12 cellular contexts compared by ENCODE assay signal in genomic region chr1:151840421-151840820, GRCh38. TPM values are rescaled to one million over a fixed set of nuclear protein-coding genes. Genes with fewer than 3 reads are reported as not detected.
DNase-seq lines count a peak whose midpoint lies in the region; ATAC-seq, FAIRE-seq and TF ChIP-seq lines count a peak whose summit lies in the region.
"Had no signal": no experiment of that assay in that cellular context is flagged by ENCODE, and none has a peak within 500 bp of the region (broad histone marks: within the 10 kb centered on the region; RNA-seq: fewer than 3 reads in every experiment).

No MANE protein-coding gene starts in this region.

- peaks cover 6% of the 10 kb centered on the region for H3K36me3 Mint-ChIP-seq in activated naive CD4-positive, alpha-beta T cell treated with anti-CD3 and anti-CD28 coated beads for 36 hours (ENCODE audit: low read depth)

- H3K36me3 ChIP-seq in GM12878 (ENCODE audit: control insufficient read depth in 2 of 2, insufficient read depth in 2 of 2, low read length in 1 of 2) (no peaks in the 10 kb centered on the region), lower lobe of right lung (no peaks in the 10 kb centered on the region), tibial nerve (no peaks in the 10 kb centered on the region), Karpas-422 (ENCODE audit: insufficient read depth, low read length) (no peaks in the 10 kb centered on the region)
- H3K36me3 ChIP-seq: BLaER1 treated with 17β-estradiol and CSF1 and Interleukin-3, amounts not matched to agents 10 nM and 100 nM had no signal

- TF ChIP-seq POLR2A in GM12878 (IDR thresholded peaks at IDR 0.05; ENCODE audit: low read depth, low read length) (no peak), tibial nerve (IDR thresholded peaks at IDR 0.05) (no peak)

- no peak overlapping the region for H2AFZ ChIP-seq in GM12878 (ENCODE audit: control insufficient read depth, low read depth, low read length)
- no peak overlapping the region for H2AFZ ChIP-seq in Karpas-422 (ENCODE audit: low read length)

- CTCF ChIA-PET in activated naive CD4-positive, alpha-beta T cell treated with anti-CD3 and anti-CD28 coated beads for 36 hours (lab: Charles Lee), result interaction anchor here (0.7 to 1.2 kb wide), 5 partner anchors 9 to 161 kb away, joined by 3 to 5 read pairs (median 3); no protein-coding TSS in a partner anchor
- CTCF ChIA-PET in GM12878 (lab: Yijun Ruan, JAX), result interaction anchor here (0.6 to 1.6 kb wide), 9 partner anchors 9 to 684 kb away, joined by 3 to 4 read pairs (median 3); partner anchors contain the start of genes THEM5 and TNFAIP8L2

- SMC1A ChIA-PET in GM12878 (lab: Charles Lee; ENCODE audit: uncharacterized antibody, unreplicated experiment), result interaction anchor here (0.6 to 2.1 kb wide), 12 partner anchors 8 to 539 kb away, joined by 3 to 8 read pairs (median 4); partner anchors contain the start of gene THEM4

- peaks cover 34% of the 10 kb centered on the region for H3K4me1 Mint-ChIP-seq in activated naive CD4-positive, alpha-beta T cell treated with anti-CD3 and anti-CD28 coated beads for 36 hours (ENCODE audit: low read depth)

- intact Hi-C loops in activated naive CD4-positive, alpha-beta T cell treated with anti-CD3 and anti-CD28 coated beads for 36 hours (cut with micrococcal nuclease), result no loop called here
- intact Hi-C loops in GM12878 (cut with micrococcal nuclease; ENCODE audit: unreplicated experiment) (no loop called here), lower lobe of right lung (cut with DNase I) (no loop called here)

- H3K4me2 ChIP-seq in GM12878 (ENCODE audit: control insufficient read depth, insufficient read depth) (peak overlapping the region; percentile 80), Karpas-422 (ENCODE audit: low read depth, low read length, poor library complexity, severe bottlenecking) (no peak overlapping the region)

- H3K27ac Mint-ChIP-seq in activated naive CD4-positive, alpha-beta T cell treated with anti-CD3 and anti-CD28 coated beads for 36 hours, result peak overlapping the region; percentile 83

- TF ChIP-seq CTCF in GM12878 (IDR thresholded peaks at IDR 0.05 in 2 of 3, conservative IDR thresholded peaks at IDR 0.05 in 1 of 3; ENCODE audit: control insufficient read depth in 2 of 3, extremely low read depth in 1 of 3, insufficient read depth in 1 of 3, low read depth in 3 of 3, low read length in 3 of 3), result no peak
- no peak for TF ChIP-seq CTCF in lower lobe of right lung (IDR thresholded peaks at IDR 0.05)
- no peak for TF ChIP-seq CTCF in tibial nerve (IDR thresholded peaks at IDR 0.05)

- H3K9me2 ChIP-seq in Karpas-422 (replicated peaks; ENCODE audit: insufficient read depth, low read length), result no peaks in the 10 kb centered on the region

- POLR2A ChIA-PET in GM12878 (lab: Charles Lee), result interaction anchor here (0.6 to 2.0 kb wide), 5 partner anchors 8 to 69 kb away, joined by 3 to 9 read pairs (median 6); partner anchors contain the start of gene THEM4

- H3K4me3 Mint-ChIP-seq in activated naive CD4-positive, alpha-beta T cell treated with anti-CD3 and anti-CD28 coated beads for 36 hours, result peak overlapping the region; percentile 88

- peaks cover 5% of the 10 kb centered on the region; the same call in 1 of the 2 replicates for H4K20me1 ChIP-seq in GM12878 (ENCODE audit: control insufficient read depth, insufficient read depth)
- no peaks in the 10 kb centered on the region for H4K20me1 ChIP-seq in Karpas-422 (ENCODE audit: insufficient read depth, low read depth, low read length)

- no peaks in the 10 kb centered on the region for H3K9me3 Mint-ChIP-seq in activated naive CD4-positive, alpha-beta T cell treated with anti-CD3 and anti-CD28 coated beads for 36 hours

- H3K4me1 ChIP-seq in GM12878 (ENCODE audit: control insufficient read depth, insufficient read depth, low read length) (peaks cover 10% of the 10 kb centered on the region; the same call in 1 of the 2 replicates), lower lobe of right lung (peaks cover 27% of the 10 kb centered on the region), tibial nerve (peaks cover 0 to 33% (median 9%) of the 10 kb centered on the region in 4 donors), Karpas-422 (ENCODE audit: low read length) (peaks cover 30% of the 10 kb centered on the region)

- H3K27me3 Mint-ChIP-seq in activated naive CD4-positive, alpha-beta T cell treated with anti-CD3 and anti-CD28 coated beads for 36 hours (ENCODE audit: low read depth), result no peaks in the 10 kb centered on the region

- H3K9me3 ChIP-seq in GM12878 (replicated peaks; ENCODE audit: control insufficient read depth, insufficient read depth, low read length) (no peaks in the 10 kb centered on the region), lower lobe of right lung (no peaks in the 10 kb centered on the region), tibial nerve (no peaks in the 10 kb centered on the region), Karpas-422 (ENCODE audit: low read length) (no peaks in the 10 kb centered on the region)
- H3K9me3 ChIP-seq: BLaER1 treated with 17β-estradiol and CSF1 and Interleukin-3, amounts not matched to agents 10 nM and 100 nM had no signal

- no peak for TF ChIP-seq RAD21 in GM12878 (IDR thresholded peaks at IDR 0.05; ENCODE audit: insufficient read depth, low read depth, low read length)

- H3K9ac ChIP-seq in GM12878 (ENCODE audit: control insufficient read depth, insufficient read depth, low read length) (peak overlapping the region; percentile 10; the same call in 1 of the 2 replicates), Karpas-422 (ENCODE audit: low read length) (no peak overlapping the region)
- H3K9ac ChIP-seq: BLaER1 treated with 17β-estradiol and CSF1 and Interleukin-3, amounts not matched to agents 10 nM and 100 nM had no signal

- in situ Hi-C loops in GM12878 (cut with MboI), result no loop called here

- ATAC-seq in GM12878 (no peak), lower lobe of right lung (no peak), HG02642 (IDR thresholded peaks at IDR 0.05; ENCODE audit: poor library complexity, unreplicated experiment) (no peak)

- peaks cover 0 to 8% of the 10 kb centered on the region in 2 experiments for H3K27me3 ChIP-seq in GM12878 (replicated peaks in 1 of 2; ENCODE audit: control insufficient read depth in 2 of 2, insufficient read depth in 2 of 2, low read length in 1 of 2)
- peaks cover 27% of the 10 kb centered on the region for H3K27me3 ChIP-seq in lower lobe of right lung (ENCODE audit: low read depth)
- peaks cover 0 to 27% of the 10 kb centered on the region in 2 donors for H3K27me3 ChIP-seq in tibial nerve
- H3K27me3 ChIP-seq in Karpas-422 (ENCODE audit: low read length), result no peaks in the 10 kb centered on the region

- peak overlapping the region; percentile 35; the same call in 1 of the 2 replicates for H3K4me3 ChIP-seq in GM12878
- H3K4me3 ChIP-seq in lower lobe of right lung, result peak overlapping the region; percentile 52
- peak overlapping the region in 2 of 4 donors; percentile 48 to 59 for H3K4me3 ChIP-seq in tibial nerve
- no peak overlapping the region for H3K4me3 ChIP-seq in Karpas-422 (ENCODE audit: low read length)

- no peak overlapping the region for H3K27ac ChIP-seq in GM12878 (ENCODE audit: control insufficient read depth, insufficient read depth)
- peak overlapping the region; percentile 63 for H3K27ac ChIP-seq in lower lobe of right lung
- H3K27ac ChIP-seq in tibial nerve, result peak overlapping the region; percentile 62 to 87 (median 76)
- H3K27ac ChIP-seq in Karpas-422 (ENCODE audit: low read length), result no peak overlapping the region
- H3K27ac ChIP-seq: BLaER1 treated with 17β-estradiol and CSF1 and Interleukin-3, amounts not matched to agents 10 nM and 100 nM had no signal

- RAD21 ChIA-PET in GM12878 (lab: Charles Lee; ENCODE audit: unreplicated experiment), result interaction anchor here (1.0 to 2.3 kb wide), 6 partner anchors 18 to 346 kb away, joined by 3 to 10 read pairs (median 4); no protein-coding TSS in a partner anchor

- BruUV-seq in GM12878 (replicated peaks; lab: Mats Ljungman, UMichigan), result TSS peak; percentile 77

- FAIRE-seq in GM12878 (lab: Jason Lieb, UNC), result no peak

- H3K79me2 ChIP-seq in GM12878 (ENCODE audit: control insufficient read depth, insufficient read depth, low read length), result no peaks in the 10 kb centered on the region
- H3K79me2 ChIP-seq in Karpas-422 (ENCODE audit: low read length), result no peaks in the 10 kb centered on the region

- DNase-seq in activated naive CD4-positive, alpha-beta T cell treated with anti-CD3 and anti-CD28 coated beads for 36 hours, result no peak
- DNase-seq in activated naive CD4-positive, alpha-beta T cell (lab: John Stamatoyannopoulos, UW), result no peak
- no peak for DNase-seq in GM12878 (ENCODE audit: low read depth, low spot score)
- DNase-seq in lower lobe of right lung, result no peak
- no peak for DNase-seq in tibial nerve (ENCODE audit: low spot score in 2 of 2)
- DNase-seq in Karpas-422, result no peak
- no peak for DNase-seq in NOMO-1 (lab: John Stamatoyannopoulos, UW; ENCODE audit: unreplicated experiment in 2 of 2)
- DNase-seq: erythroblast, KBM-7 had no signal

- TF ChIP-seq EP300 in GM12878 (IDR thresholded peaks at IDR 0.05; ENCODE audit: borderline replicate concordance in 1 of 2, control insufficient read depth in 1 of 2, low read depth in 2 of 2, low read length in 2 of 2) (no peak), tibial nerve (IDR thresholded peaks at IDR 0.05) (no peak)

RNA-seq across cellular contexts. Expression of gene C2CD4D, which starts 0.8 kb away (rescaled TPM):
- 1 to 10 TPM; 2.3 to 2.7 TPM for total RNA-seq in activated naive CD4-positive, alpha-beta T cell treated with anti-CD3 and anti-CD28 coated beads for 36 hours
- total RNA-seq in GM12878 (2013; cell fraction: nucleolus; rRNA removed), result 0.50 and 0.54 TPM in 2 replicates
- 0.11 TPM in 1 of 2 replicates, not detected in the other for total RNA-seq in GM12878 (2014; rRNA removed)
- total RNA-seq in GM12878 (2014; rRNA removed; fragmentation: Illumina TruSeq; extraction: Trizol), result not detected in 2 replicates
- total RNA-seq in GM12878 (2021), result 0.51 and 0.67 TPM in 2 replicates
- not detected for polyA plus RNA-seq in GM12878 (2011; ENCODE audit: low read depth)
- polyA plus RNA-seq in GM12878 (2011; rRNA removed), result 0.04 and 0.16 TPM in 2 replicates
- 0.12 and 0.43 TPM in 2 replicates for polyA plus RNA-seq in GM12878 (2011; cell fraction: cytosol; rRNA removed)
- 0.94 and 1.0 TPM in 2 replicates for polyA plus RNA-seq in GM12878 (2011; cell fraction: nucleus; rRNA removed)
- polyA plus RNA-seq in GM12878 (2012), result 0.10 and 0.16 TPM in 2 replicates
- polyA plus RNA-seq in GM12878 (2014; fragmentation: Illumina TruSeq; extraction: Trizol), result not detected in 2 replicates
- polyA plus RNA-seq in GM12878 (2014; fragmentation: Nextera tagmentation; extraction: Ambion mirVana), result under 1 TPM in 1 of 2 experiments, not detected in 1; 0.03 TPM
- 0.09 and 0.51 TPM in 2 replicates for polyA plus RNA-seq in GM12878 (2014; rRNA removed)
- under 1 TPM; 0.09 to 0.27 TPM for polyA plus RNA-seq in GM12878 (2016; fragmentation: Nextera tagmentation; extraction: Ambion mirVana)
- polyA minus RNA-seq in GM12878 (2011; rRNA and poly(A)+ RNA removed), result not detected in 2 replicates
- polyA minus RNA-seq in GM12878 (2011; cell fraction: cytosol; rRNA and poly(A)+ RNA removed), result not detected in 2 replicates
- polyA minus RNA-seq in GM12878 (2011; cell fraction: nucleus; rRNA and poly(A)+ RNA removed), result 0.85 and 1.6 TPM in 2 replicates
- total RNA-seq in lower lobe of right lung, result 0.21 TPM
- total RNA-seq in tibial nerve, result 1 to 10 TPM in 2 of 4 donors, not detected in 2; 2.2 to 3.9 TPM
- not detected in 2 replicates for total RNA-seq in Karpas-422 (2014; rRNA removed; shearing (Covaris generic); ENCODE audit: low replicate concordance)
- total RNA-seq: myocyte had no signal

RNA-seq across cellular contexts. Expression of gene RORC, which starts 8.8 kb away (rescaled TPM):
- 1 to 10 TPM; 1.4 to 1.6 TPM for total RNA-seq in activated naive CD4-positive, alpha-beta T cell treated with anti-CD3 and anti-CD28 coated beads for 36 hours
- not detected in 2 replicates for total RNA-seq in GM12878 (2013; cell fraction: nucleolus; rRNA removed)
- total RNA-seq in GM12878 (2014; rRNA removed) (not detected in 2 replicates), GM12878 (2014; rRNA removed; fragmentation: Illumina TruSeq; extraction: Trizol) (not detected in 2 replicates), GM12878 (2021) (0.05 TPM in 1 of 2 replicates, not detected in the other), lower lobe of right lung (21.7 TPM), tibial nerve (under 1 TPM in 2 of 4 donors, not detected in 2; 0.21 to 0.90 TPM)
- not detected for polyA plus RNA-seq in GM12878 (2011; ENCODE audit: low read depth)
- polyA plus RNA-seq in GM12878 (2011; rRNA removed) (not detected in 2 replicates), GM12878 (2014; fragmentation: Illumina TruSeq; extraction: Trizol) (not detected in 2 replicates), GM12878 (2014; fragmentation: Nextera tagmentation; extraction: Ambion mirVana) (not detected), GM12878 (2014; rRNA removed) (not detected in 2 replicates), GM12878 (2016; fragmentation: Nextera tagmentation; extraction: Ambion mirVana) (not detected)
- polyA plus RNA-seq in GM12878 (2011; cell fraction: cytosol; rRNA removed), result 0.02 TPM in 1 of 2 replicates, not detected in the other
- not detected in 2 replicates for polyA plus RNA-seq in GM12878 (2011; cell fraction: nucleus; rRNA removed)
- not detected in 2 replicates for polyA plus RNA-seq in GM12878 (2012)
- polyA minus RNA-seq in GM12878 (2011; rRNA and poly(A)+ RNA removed), result not detected in 2 replicates
- not detected in 2 replicates for polyA minus RNA-seq in GM12878 (2011; cell fraction: cytosol; rRNA and poly(A)+ RNA removed)
- polyA minus RNA-seq in GM12878 (2011; cell fraction: nucleus; rRNA and poly(A)+ RNA removed), result not detected in 2 replicates
- total RNA-seq in Karpas-422 (2014; rRNA removed; shearing (Covaris generic); ENCODE audit: low replicate concordance), result not detected in 2 replicates

RNA-seq across cellular contexts. Expression of gene THEM5, which starts 13.1 kb away (rescaled TPM):
- total RNA-seq in activated naive CD4-positive, alpha-beta T cell treated with anti-CD3 and anti-CD28 coated beads for 36 hours, result not detected
- not detected in 2 replicates for total RNA-seq in GM12878 (2013; cell fraction: nucleolus; rRNA removed)
- total RNA-seq in GM12878 (2014; rRNA removed) (not detected in 2 replicates), GM12878 (2014; rRNA removed; fragmentation: Illumina TruSeq; extraction: Trizol) (not detected in 2 replicates), GM12878 (2021) (not detected in 2 replicates), lower lobe of right lung (not detected), tibial nerve (not detected)
- not detected for polyA plus RNA-seq in GM12878 (2011; ENCODE audit: low read depth)
- polyA plus RNA-seq in GM12878 (2011; rRNA removed) (not detected in 2 replicates), GM12878 (2014; fragmentation: Illumina TruSeq; extraction: Trizol) (not detected in 2 replicates), GM12878 (2014; fragmentation: Nextera tagmentation; extraction: Ambion mirVana) (not detected), GM12878 (2014; rRNA removed) (not detected in 2 replicates), GM12878 (2016; fragmentation: Nextera tagmentation; extraction: Ambion mirVana) (under 1 TPM in 1 of 2 experiments, not detected in 1; 0.16 TPM)
- not detected in 2 replicates for polyA plus RNA-seq in GM12878 (2011; cell fraction: cytosol; rRNA removed)
- not detected in 2 replicates for polyA plus RNA-seq in GM12878 (2011; cell fraction: nucleus; rRNA removed)
- not detected in 2 replicates for polyA plus RNA-seq in GM12878 (2012)
- not detected in 2 replicates for polyA minus RNA-seq in GM12878 (2011; rRNA and poly(A)+ RNA removed)
- not detected in 2 replicates for polyA minus RNA-seq in GM12878 (2011; cell fraction: cytosol; rRNA and poly(A)+ RNA removed)
- polyA minus RNA-seq in GM12878 (2011; cell fraction: nucleus; rRNA and poly(A)+ RNA removed), result not detected in 2 replicates
- not detected in 2 replicates for total RNA-seq in Karpas-422 (2014; rRNA removed; shearing (Covaris generic); ENCODE audit: low replicate concordance)
- total RNA-seq: myocyte had no signal

RNA-seq across cellular contexts. Expression of gene LINGO4, which starts 35.2 kb away (rescaled TPM):
- total RNA-seq in activated naive CD4-positive, alpha-beta T cell treated with anti-CD3 and anti-CD28 coated beads for 36 hours, result under 1 TPM in 1 of 2 experiments, not detected in 1; 0.07 TPM
- not detected in 2 replicates for total RNA-seq in GM12878 (2013; cell fraction: nucleolus; rRNA removed)
- total RNA-seq in GM12878 (2014; rRNA removed), result not detected in 2 replicates
- total RNA-seq in GM12878 (2014; rRNA removed; fragmentation: Illumina TruSeq; extraction: Trizol), result not detected in 2 replicates
- total RNA-seq in GM12878 (2021), result not detected in 2 replicates
- not detected for polyA plus RNA-seq in GM12878 (2011; ENCODE audit: low read depth)
- polyA plus RNA-seq in GM12878 (2011; rRNA removed), result not detected in 2 replicates
- polyA plus RNA-seq in GM12878 (2011; cell fraction: cytosol; rRNA removed), result not detected in 2 replicates
- not detected in 2 replicates for polyA plus RNA-seq in GM12878 (2011; cell fraction: nucleus; rRNA removed)
- polyA plus RNA-seq in GM12878 (2012), result not detected in 2 replicates
- not detected in 2 replicates for polyA plus RNA-seq in GM12878 (2014; fragmentation: Illumina TruSeq; extraction: Trizol)
- not detected for polyA plus RNA-seq in GM12878 (2014; fragmentation: Nextera tagmentation; extraction: Ambion mirVana)
- not detected in 2 replicates for polyA plus RNA-seq in GM12878 (2014; rRNA removed)
- polyA plus RNA-seq in GM12878 (2016; fragmentation: Nextera tagmentation; extraction: Ambion mirVana), result not detected
- not detected in 2 replicates for polyA minus RNA-seq in GM12878 (2011; rRNA and poly(A)+ RNA removed)
- not detected in 2 replicates for polyA minus RNA-seq in GM12878 (2011; cell fraction: cytosol; rRNA and poly(A)+ RNA removed)
- polyA minus RNA-seq in GM12878 (2011; cell fraction: nucleus; rRNA and poly(A)+ RNA removed), result not detected in 2 replicates
- 0.50 TPM for total RNA-seq in lower lobe of right lung
- not detected for total RNA-seq in tibial nerve
- total RNA-seq in Karpas-422 (2014; rRNA removed; shearing (Covaris generic); ENCODE audit: low replicate concordance), result 0.07 TPM in 1 of 2 replicates, not detected in the other
- total RNA-seq: myocyte had no signal

RNA-seq across cellular contexts. Expression of gene TDRKH, which starts 50.1 kb away (rescaled TPM):
- 10 to 100 TPM; 22.0 to 22.5 TPM for total RNA-seq in activated naive CD4-positive, alpha-beta T cell treated with anti-CD3 and anti-CD28 coated beads for 36 hours
- total RNA-seq in GM12878 (2013; cell fraction: nucleolus; rRNA removed), result 1.7 and 3.3 TPM in 2 replicates
- 2.4 and 4.3 TPM in 2 replicates for total RNA-seq in GM12878 (2014; rRNA removed)
- 2.9 and 3.5 TPM in 2 replicates for total RNA-seq in GM12878 (2014; rRNA removed; fragmentation: Illumina TruSeq; extraction: Trizol)
- 3.6 and 5.1 TPM in 2 replicates for total RNA-seq in GM12878 (2021)
- 3.0 TPM for polyA plus RNA-seq in GM12878 (2011; ENCODE audit: low read depth)
- polyA plus RNA-seq in GM12878 (2011; rRNA removed), result 1.5 and 1.8 TPM in 2 replicates
- 1.3 and 1.4 TPM in 2 replicates for polyA plus RNA-seq in GM12878 (2011; cell fraction: cytosol; rRNA removed)
- 0.80 and 0.97 TPM in 2 replicates for polyA plus RNA-seq in GM12878 (2011; cell fraction: nucleus; rRNA removed)
- polyA plus RNA-seq in GM12878 (2012), result 3.0 and 4.1 TPM in 2 replicates
- 3.9 and 4.3 TPM in 2 replicates for polyA plus RNA-seq in GM12878 (2014; fragmentation: Illumina TruSeq; extraction: Trizol)
- 1 to 10 TPM; 1.3 to 1.6 TPM for polyA plus RNA-seq in GM12878 (2014; fragmentation: Nextera tagmentation; extraction: Ambion mirVana)
- 2.8 and 3.0 TPM in 2 replicates for polyA plus RNA-seq in GM12878 (2014; rRNA removed)
- 1 to 10 TPM; 8.3 to 8.4 TPM for polyA plus RNA-seq in GM12878 (2016; fragmentation: Nextera tagmentation; extraction: Ambion mirVana)
- polyA minus RNA-seq in GM12878 (2011; rRNA and poly(A)+ RNA removed), result 1.0 and 1.1 TPM in 2 replicates
- polyA minus RNA-seq in GM12878 (2011; cell fraction: cytosol; rRNA and poly(A)+ RNA removed), result 0.40 and 0.52 TPM in 2 replicates
- 1.8 TPM in 1 of 2 replicates, not detected in the other for polyA minus RNA-seq in GM12878 (2011; cell fraction: nucleus; rRNA and poly(A)+ RNA removed)
- 12.3 TPM for total RNA-seq in lower lobe of right lung
- 1 to 10 TPM; 2.2 to 8.0 (median 7.0) TPM for total RNA-seq in tibial nerve
- 5.6 and 5.9 TPM in 2 replicates for total RNA-seq in Karpas-422 (2014; rRNA removed; shearing (Covaris generic); ENCODE audit: low replicate concordance)

Comparison
In these comparisons a context has a peak if more than half of its experiments do, and no peak if none do; other contexts are left out.
1. H3K27ac ChIP-seq: peak in lower lobe of right lung (single experiment) and tibial nerve (4 of 4); none in GM12878 (single experiment) and Karpas-422 (single experiment).